Comparison of ENCODE assay signal across 1 cellular context in the genomic region with DNA sequence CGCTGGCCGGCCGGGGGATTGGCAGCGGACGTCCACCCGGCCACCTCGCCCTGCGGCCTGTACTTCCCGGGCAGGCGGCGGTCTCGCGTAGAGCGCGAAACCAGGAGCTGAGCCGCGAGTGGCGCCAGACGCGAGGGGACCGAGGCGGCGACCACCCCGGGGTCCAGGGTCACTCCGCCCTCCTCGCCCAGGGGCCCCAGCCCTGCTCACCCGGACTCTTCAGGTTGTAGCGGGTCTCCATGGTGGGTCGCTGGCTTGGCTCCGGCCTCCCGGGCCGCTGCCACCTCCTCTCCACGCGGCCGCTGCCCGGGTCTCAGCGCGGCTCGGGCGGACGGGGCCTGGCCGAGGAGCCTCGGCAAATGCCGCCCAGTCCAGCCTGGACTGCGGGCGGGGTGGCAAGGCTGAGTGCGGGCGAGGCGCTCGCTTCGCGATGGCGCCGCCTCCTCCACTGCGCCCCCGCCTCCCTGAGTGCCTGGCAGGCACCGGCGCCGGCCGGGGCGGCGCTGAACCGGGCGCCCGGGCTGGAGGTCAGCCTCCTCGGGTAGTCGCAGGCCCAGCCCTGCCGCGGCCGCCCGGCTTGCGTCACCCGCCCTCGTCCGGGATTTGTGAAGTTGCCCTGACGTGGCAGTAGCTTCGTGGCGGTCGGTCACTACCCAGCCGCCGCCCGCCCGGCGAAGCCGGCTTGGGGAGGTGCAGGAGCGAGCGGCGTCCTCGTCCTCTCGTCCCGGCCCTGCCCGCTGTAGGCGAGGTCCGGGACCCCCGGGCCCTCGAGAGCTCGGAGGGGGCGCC.
TF ChIP-seq lines count a peak whose summit lies in the region.

Gene UBE2J1 (minus strand): TSS at position 394 of the 789 bp plus-strand sequence. CDS start 153 bp downstream, at position 241.

TF ChIP-seq in K562, 482 proteins besides CTCF, POLR2A, EP300 and RAD21 (continued from another document and continues in another):
- 0 out of 2 replicates have a peak, but pooled peaks have one; percentile 23 for TF ChIP-seq REST (CRISPR knock-in tag; IDR thresholded peaks at IDR 0.05; ENCODE audit: low read depth)
- TF ChIP-seq CTBP1 (IDR thresholded peaks at IDR 0.05; ENCODE audit: borderline replicate concordance) = peak; percentile 77
- no peak for TF ChIP-seq SMC3 (conservative IDR thresholded peaks at IDR 0.05; ENCODE audit: insufficient read depth, low read depth, low read length)
- TF ChIP-seq TCF3 (CRISPR knock-in tag; IDR thresholded peaks at IDR 0.05) = 0 out of 2 replicates have a peak, but pooled peaks have one; percentile 29
- no peak for TF ChIP-seq DPF2 (IDR thresholded peaks at IDR 0.05)
- TF ChIP-seq ZNF561 (CRISPR knock-in tag; conservative IDR thresholded peaks at IDR 0.05) = no peak
- TF ChIP-seq RFX1 (IDR thresholded peaks at IDR 0.05) = no peak
- no peak for TF ChIP-seq BRCA1 (IDR thresholded peaks at IDR 0.05)
- 0 out of 2 replicates have a peak, but pooled peaks have one; percentile 69 for TF ChIP-seq BRCA1 (CRISPR knock-in tag; IDR thresholded peaks at IDR 0.05)
- TF ChIP-seq PTRF (tag; IDR thresholded peaks at IDR 0.05) = no peak
- TF ChIP-seq ZNF354B (CRISPR knock-in tag; IDR thresholded peaks at IDR 0.05) = no peak
- TF ChIP-seq TAL1 (IDR thresholded peaks at IDR 0.05) = no peak
- no peak for TF ChIP-seq GATAD2A (IDR thresholded peaks at IDR 0.05)
- no peak for TF ChIP-seq NR4A1 (CRISPR knock-in tag; IDR thresholded peaks at IDR 0.05)
- no peak for TF ChIP-seq NR4A1 (tag; IDR thresholded peaks at IDR 0.05)
- 0 out of 2 replicates have a peak, but pooled peaks have one; percentile 68 for TF ChIP-seq ZNF124 (CRISPR knock-in tag; IDR thresholded peaks at IDR 0.05)
- TF ChIP-seq ZNF277 (CRISPR knock-in tag; IDR thresholded peaks at IDR 0.05; ENCODE audit: borderline replicate concordance) = no peak
- peak; percentile 68 for TF ChIP-seq JUND (IDR thresholded peaks at IDR 0.05; ENCODE audit: borderline replicate concordance, low read depth, low read length)
- TF ChIP-seq JUND (tag; IDR thresholded peaks at IDR 0.05; ENCODE audit: borderline replicate concordance, low read depth, low read length) = peak; percentile 46; the same call in 1 of the 3 replicates
- TF ChIP-seq ZKSCAN3 (CRISPR knock-in tag; IDR thresholded peaks at IDR 0.05) = no peak
- no peak for TF ChIP-seq ZNF551 (CRISPR knock-in tag; IDR thresholded peaks at IDR 0.05)
- TF ChIP-seq ZNF143 (CRISPR knock-in tag; IDR thresholded peaks at IDR 0.05) = no peak
- TF ChIP-seq, protein P1, sequence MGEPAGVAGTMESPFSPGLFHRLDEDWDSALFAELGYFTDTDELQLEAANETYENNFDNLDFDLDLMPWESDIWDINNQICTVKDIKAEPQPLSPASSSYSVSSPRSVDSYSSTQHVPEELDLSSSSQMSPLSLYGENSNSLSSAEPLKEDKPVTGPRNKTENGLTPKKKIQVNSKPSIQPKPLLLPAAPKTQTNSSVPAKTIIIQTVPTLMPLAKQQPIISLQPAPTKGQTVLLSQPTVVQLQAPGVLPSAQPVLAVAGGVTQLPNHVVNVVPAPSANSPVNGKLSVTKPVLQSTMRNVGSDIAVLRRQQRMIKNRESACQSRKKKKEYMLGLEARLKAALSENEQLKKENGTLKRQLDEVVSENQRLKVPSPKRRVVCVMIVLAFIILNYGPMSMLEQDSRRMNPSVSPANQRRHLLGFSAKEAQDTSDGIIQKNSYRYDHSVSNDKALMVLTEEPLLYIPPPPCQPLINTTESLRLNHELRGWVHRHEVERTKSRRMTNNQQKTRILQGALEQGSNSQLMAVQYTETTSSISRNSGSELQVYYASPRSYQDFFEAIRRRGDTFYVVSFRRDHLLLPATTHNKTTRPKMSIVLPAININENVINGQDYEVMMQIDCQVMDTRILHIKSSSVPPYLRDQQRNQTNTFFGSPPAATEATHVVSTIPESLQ (CRISPR knock-in tag; IDR thresholded peaks at IDR 0.05) = peak; percentile 93; the same call in 1 of the 2 replicates
- no peak for TF ChIP-seq SP2 (IDR thresholded peaks at IDR 0.05; ENCODE audit: extremely low read depth, low read depth, low read length, poor library complexity, severe bottlenecking)
- no peak for TF ChIP-seq ELF4 (CRISPR knock-in tag; IDR thresholded peaks at IDR 0.05)
- TF ChIP-seq ZNF436 (CRISPR knock-in tag; IDR thresholded peaks at IDR 0.05) = no peak
- no peak for TF ChIP-seq THAP7 (CRISPR knock-in tag; IDR thresholded peaks at IDR 0.05)
- TF ChIP-seq NR3C1 (CRISPR knock-in tag; IDR thresholded peaks at IDR 0.05) = peak; percentile 91
- TF ChIP-seq, protein P2, sequence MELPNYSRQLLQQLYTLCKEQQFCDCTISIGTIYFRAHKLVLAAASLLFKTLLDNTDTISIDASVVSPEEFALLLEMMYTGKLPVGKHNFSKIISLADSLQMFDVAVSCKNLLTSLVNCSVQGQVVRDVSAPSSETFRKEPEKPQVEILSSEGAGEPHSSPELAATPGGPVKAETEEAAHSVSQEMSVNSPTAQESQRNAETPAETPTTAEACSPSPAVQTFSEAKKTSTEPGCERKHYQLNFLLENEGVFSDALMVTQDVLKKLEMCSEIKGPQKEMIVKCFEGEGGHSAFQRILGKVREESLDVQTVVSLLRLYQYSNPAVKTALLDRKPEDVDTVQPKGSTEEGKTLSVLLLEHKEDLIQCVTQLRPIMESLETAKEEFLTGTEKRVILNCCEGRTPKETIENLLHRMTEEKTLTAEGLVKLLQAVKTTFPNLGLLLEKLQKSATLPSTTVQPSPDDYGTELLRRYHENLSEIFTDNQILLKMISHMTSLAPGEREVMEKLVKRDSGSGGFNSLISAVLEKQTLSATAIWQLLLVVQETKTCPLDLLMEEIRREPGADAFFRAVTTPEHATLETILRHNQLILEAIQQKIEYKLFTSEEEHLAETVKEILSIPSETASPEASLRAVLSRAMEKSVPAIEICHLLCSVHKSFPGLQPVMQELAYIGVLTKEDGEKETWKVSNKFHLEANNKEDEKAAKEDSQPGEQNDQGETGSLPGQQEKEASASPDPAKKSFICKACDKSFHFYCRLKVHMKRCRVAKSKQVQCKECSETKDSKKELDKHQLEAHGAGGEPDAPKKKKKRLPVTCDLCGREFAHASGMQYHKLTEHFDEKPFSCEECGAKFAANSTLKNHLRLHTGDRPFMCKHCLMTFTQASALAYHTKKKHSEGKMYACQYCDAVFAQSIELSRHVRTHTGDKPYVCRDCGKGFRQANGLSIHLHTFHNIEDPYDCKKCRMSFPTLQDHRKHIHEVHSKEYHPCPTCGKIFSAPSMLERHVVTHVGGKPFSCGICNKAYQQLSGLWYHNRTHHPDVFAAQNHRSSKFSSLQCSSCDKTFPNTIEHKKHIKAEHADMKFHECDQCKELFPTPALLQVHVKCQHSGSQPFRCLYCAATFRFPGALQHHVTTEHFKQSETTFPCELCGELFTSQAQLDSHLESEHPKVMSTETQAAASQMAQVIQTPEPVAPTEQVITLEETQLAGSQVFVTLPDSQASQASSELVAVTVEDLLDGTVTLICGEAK (IDR thresholded peaks at IDR 0.05) = no peak
- TF ChIP-seq, protein P2 (CRISPR knock-in tag; IDR thresholded peaks at IDR 0.05) = peak; percentile 18; the same call in 1 of the 2 replicates
- no peak for TF ChIP-seq HDAC3 (IDR thresholded peaks at IDR 0.05; ENCODE audit: borderline replicate concordance, partially characterized antibody)
- no peak for TF ChIP-seq ZNF121 (CRISPR knock-in tag; conservative IDR thresholded peaks at IDR 0.05)
- no peak for TF ChIP-seq ZNF507 (tag; conservative IDR thresholded peaks at IDR 0.05)
- TF ChIP-seq CC2D1A (IDR thresholded peaks at IDR 0.05) = no peak
- no peak for TF ChIP-seq GTF2A2 (tag; IDR thresholded peaks at IDR 0.05)
- no peak for TF ChIP-seq BCL6 (CRISPR knock-in tag; IDR thresholded peaks at IDR 0.05)
- TF ChIP-seq SMAD3 (CRISPR knock-in tag; conservative IDR thresholded peaks at IDR 0.05) = no peak; the same call in 1 of the 2 replicates
- TF ChIP-seq MYBL2 (IDR thresholded peaks at IDR 0.05; ENCODE audit: low read depth) = no peak
- TF ChIP-seq MYBL2 (CRISPR knock-in tag; IDR thresholded peaks at IDR 0.05; ENCODE audit: borderline replicate concordance) = no peak
- no peak for TF ChIP-seq ZFP1 (CRISPR knock-in tag; IDR thresholded peaks at IDR 0.05)
- TF ChIP-seq HBP1 (CRISPR knock-in tag; IDR thresholded peaks at IDR 0.05) = no peak
- TF ChIP-seq NBN (IDR thresholded peaks at IDR 0.05; ENCODE audit: low read depth) = no peak
- TF ChIP-seq PTBP1 (IDR thresholded peaks at IDR 0.05; ENCODE audit: low read depth, low read length) = no peak
- TF ChIP-seq NR2C1 (IDR thresholded peaks at IDR 0.05) = no peak
- no peak for TF ChIP-seq NR2C1 (tag; IDR thresholded peaks at IDR 0.05)
- TF ChIP-seq ZNF764 (CRISPR knock-in tag; IDR thresholded peaks at IDR 0.05; ENCODE audit: low read depth) = no peak
- TF ChIP-seq GABPB2 (CRISPR knock-in tag; conservative IDR thresholded peaks at IDR 0.05) = no peak
